Comparison of ENCODE assay signal across 1 cellular context in the genomic region with DNA sequence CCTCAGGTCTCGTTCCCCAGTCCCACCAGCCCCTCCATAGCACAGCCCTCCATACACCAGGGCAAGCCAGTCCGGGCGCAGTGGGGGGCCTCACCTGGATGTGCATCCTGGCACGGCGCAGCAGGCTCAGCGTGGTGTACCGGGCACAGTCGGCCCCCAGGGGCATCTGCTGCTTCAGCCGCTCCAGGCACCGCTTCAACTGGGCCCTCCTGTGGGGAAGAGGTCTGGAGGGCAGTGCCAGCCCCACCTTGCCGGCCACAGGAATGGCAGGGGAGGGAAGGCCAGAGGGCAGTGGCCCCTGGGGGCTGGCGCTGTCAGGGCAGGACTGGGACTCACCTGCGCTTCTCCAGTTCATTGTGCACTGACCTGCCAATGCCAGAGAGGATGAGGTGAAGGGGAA.
TF ChIP-seq lines count a peak whose summit lies in the region.

No MANE protein-coding gene starts in this region.

TF ChIP-seq in H1, 55 proteins besides CTCF, POLR2A, EP300 and RAD21:
- no peak for TF ChIP-seq SIX5 (IDR thresholded peaks at IDR 0.05; ENCODE audit: low read depth, low read length)
- no peak for TF ChIP-seq CTBP2 (IDR thresholded peaks at IDR 0.05; ENCODE audit: borderline replicate concordance, insufficient read depth, insufficient read length, low read length)
- no peak for TF ChIP-seq CHD1 (IDR thresholded peaks at IDR 0.05; ENCODE audit: low read depth, low read length)
- TF ChIP-seq YY1 (IDR thresholded peaks at IDR 0.05; ENCODE audit: low read depth, low read length): no peak
- TF ChIP-seq, protein P1, sequence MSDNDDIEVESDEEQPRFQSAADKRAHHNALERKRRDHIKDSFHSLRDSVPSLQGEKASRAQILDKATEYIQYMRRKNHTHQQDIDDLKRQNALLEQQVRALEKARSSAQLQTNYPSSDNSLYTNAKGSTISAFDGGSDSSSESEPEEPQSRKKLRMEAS (IDR thresholded peaks at IDR 0.05): no peak
- TF ChIP-seq CREB1 (IDR thresholded peaks at IDR 0.05): no peak
- TF ChIP-seq, protein P2, sequence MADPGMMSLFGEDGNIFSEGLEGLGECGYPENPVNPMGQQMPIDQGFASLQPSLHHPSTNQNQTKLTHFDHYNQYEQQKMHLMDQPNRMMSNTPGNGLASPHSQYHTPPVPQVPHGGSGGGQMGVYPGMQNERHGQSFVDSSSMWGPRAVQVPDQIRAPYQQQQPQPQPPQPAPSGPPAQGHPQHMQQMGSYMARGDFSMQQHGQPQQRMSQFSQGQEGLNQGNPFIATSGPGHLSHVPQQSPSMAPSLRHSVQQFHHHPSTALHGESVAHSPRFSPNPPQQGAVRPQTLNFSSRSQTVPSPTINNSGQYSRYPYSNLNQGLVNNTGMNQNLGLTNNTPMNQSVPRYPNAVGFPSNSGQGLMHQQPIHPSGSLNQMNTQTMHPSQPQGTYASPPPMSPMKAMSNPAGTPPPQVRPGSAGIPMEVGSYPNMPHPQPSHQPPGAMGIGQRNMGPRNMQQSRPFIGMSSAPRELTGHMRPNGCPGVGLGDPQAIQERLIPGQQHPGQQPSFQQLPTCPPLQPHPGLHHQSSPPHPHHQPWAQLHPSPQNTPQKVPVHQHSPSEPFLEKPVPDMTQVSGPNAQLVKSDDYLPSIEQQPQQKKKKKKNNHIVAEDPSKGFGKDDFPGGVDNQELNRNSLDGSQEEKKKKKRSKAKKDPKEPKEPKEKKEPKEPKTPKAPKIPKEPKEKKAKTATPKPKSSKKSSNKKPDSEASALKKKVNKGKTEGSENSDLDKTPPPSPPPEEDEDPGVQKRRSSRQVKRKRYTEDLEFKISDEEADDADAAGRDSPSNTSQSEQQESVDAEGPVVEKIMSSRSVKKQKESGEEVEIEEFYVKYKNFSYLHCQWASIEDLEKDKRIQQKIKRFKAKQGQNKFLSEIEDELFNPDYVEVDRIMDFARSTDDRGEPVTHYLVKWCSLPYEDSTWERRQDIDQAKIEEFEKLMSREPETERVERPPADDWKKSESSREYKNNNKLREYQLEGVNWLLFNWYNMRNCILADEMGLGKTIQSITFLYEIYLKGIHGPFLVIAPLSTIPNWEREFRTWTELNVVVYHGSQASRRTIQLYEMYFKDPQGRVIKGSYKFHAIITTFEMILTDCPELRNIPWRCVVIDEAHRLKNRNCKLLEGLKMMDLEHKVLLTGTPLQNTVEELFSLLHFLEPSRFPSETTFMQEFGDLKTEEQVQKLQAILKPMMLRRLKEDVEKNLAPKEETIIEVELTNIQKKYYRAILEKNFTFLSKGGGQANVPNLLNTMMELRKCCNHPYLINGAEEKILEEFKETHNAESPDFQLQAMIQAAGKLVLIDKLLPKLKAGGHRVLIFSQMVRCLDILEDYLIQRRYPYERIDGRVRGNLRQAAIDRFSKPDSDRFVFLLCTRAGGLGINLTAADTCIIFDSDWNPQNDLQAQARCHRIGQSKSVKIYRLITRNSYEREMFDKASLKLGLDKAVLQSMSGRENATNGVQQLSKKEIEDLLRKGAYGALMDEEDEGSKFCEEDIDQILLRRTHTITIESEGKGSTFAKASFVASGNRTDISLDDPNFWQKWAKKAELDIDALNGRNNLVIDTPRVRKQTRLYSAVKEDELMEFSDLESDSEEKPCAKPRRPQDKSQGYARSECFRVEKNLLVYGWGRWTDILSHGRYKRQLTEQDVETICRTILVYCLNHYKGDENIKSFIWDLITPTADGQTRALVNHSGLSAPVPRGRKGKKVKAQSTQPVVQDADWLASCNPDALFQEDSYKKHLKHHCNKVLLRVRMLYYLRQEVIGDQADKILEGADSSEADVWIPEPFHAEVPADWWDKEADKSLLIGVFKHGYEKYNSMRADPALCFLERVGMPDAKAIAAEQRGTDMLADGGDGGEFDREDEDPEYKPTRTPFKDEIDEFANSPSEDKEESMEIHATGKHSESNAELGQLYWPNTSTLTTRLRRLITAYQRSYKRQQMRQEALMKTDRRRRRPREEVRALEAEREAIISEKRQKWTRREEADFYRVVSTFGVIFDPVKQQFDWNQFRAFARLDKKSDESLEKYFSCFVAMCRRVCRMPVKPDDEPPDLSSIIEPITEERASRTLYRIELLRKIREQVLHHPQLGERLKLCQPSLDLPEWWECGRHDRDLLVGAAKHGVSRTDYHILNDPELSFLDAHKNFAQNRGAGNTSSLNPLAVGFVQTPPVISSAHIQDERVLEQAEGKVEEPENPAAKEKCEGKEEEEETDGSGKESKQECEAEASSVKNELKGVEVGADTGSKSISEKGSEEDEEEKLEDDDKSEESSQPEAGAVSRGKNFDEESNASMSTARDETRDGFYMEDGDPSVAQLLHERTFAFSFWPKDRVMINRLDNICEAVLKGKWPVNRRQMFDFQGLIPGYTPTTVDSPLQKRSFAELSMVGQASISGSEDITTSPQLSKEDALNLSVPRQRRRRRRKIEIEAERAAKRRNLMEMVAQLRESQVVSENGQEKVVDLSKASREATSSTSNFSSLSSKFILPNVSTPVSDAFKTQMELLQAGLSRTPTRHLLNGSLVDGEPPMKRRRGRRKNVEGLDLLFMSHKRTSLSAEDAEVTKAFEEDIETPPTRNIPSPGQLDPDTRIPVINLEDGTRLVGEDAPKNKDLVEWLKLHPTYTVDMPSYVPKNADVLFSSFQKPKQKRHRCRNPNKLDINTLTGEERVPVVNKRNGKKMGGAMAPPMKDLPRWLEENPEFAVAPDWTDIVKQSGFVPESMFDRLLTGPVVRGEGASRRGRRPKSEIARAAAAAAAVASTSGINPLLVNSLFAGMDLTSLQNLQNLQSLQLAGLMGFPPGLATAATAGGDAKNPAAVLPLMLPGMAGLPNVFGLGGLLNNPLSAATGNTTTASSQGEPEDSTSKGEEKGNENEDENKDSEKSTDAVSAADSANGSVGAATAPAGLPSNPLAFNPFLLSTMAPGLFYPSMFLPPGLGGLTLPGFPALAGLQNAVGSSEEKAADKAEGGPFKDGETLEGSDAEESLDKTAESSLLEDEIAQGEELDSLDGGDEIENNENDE (IDR thresholded peaks at IDR 0.05; ENCODE audit: insufficient replicate concordance, low read length): no peak
